ENCODE assay signal across 12 cellular contexts in the genomic region with DNA sequence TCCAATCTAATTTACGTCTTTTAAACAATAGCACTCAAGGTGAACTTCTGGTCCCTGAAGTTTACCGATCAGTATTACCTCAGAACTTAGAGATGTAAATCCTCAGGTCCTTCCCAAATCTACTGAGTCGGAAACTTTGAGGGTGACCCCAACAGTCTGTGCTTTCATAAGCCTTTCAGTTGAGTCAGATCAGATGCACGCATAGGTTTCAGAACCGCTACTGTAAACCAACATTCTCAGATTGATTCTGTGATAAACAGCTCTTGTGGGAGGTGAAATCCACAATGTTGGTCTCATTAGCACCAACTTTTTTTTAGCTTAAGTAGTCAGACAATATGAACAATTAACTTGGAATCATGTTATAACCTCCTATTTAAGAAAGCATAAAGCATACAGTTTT.
A peak's percentile ranks its signal among the peaks of the same experiment; 100 is the strongest.
DNase-seq lines count a peak whose midpoint lies in the region; ATAC-seq and TF ChIP-seq lines count a peak whose summit lies in the region.
"Had no signal": no experiment of that assay in that cellular context is flagged by ENCODE, and none has a peak within 500 bp of the region (broad histone marks: within the 10 kb centered on the region; RNA-seq: fewer than 3 reads in every experiment).

No MANE protein-coding gene starts in this region.

- peak; percentile 21 for DNase-seq in stimulated activated CD4-positive, alpha-beta T cell treated with anti-CD3 and anti-CD28 coated beads, Interleukin-15, amount 100 ng/mL, for 24 hours
- no peak for DNase-seq in stimulated activated CD4-positive, alpha-beta T cell treated with anti-CD3 and anti-CD28 coated beads, Interleukin-4, amount 100 ng/mL, for 4 hours
- DNase-seq in activated CD4-positive, alpha-beta memory T cell treated with anti-CD3 and anti-CD28 coated beads, Interleukin-2, amount 10 ng/mL, durations not matched to agents 7 days and 5 days, result peak; percentile 22
- no peak for DNase-seq in stimulated activated naive CD8-positive, alpha-beta T cell treated with anti-CD3 and anti-CD28 coated beads, Interleukin-15, Interleukin-2, amounts not matched to agents 100 U/mL and 50 U/mL, for 24 hours
- no peak for DNase-seq in SIG-M5 (lab: John Stamatoyannopoulos, UW)
- no peak for DNase-seq in amygdala (lab: John Stamatoyannopoulos, UW)
- DNase-seq in type B pancreatic cell (ENCODE audit: extremely low spot score, unreplicated experiment), result no peak
- DNase-seq: activated naive CD8-positive, alpha-beta T cell treated with anti-CD3 and anti-CD28 coated beads, Interleukin-2, amount 10 ng/mL, durations not matched to agents 7 days and 5 days; dorsolateral prefrontal cortex; left cardiac atrium; naive B cell had no signal

- ATAC-seq in HG03354 (IDR thresholded peaks at IDR 0.05; ENCODE audit: poor library complexity, severe bottlenecking, unreplicated experiment), result peak; percentile 71
- peak; percentile 78 for ATAC-seq in stimulated activated naive CD8-positive, alpha-beta T cell treated with anti-CD3 and anti-CD28 coated beads, Interleukin-15, Interleukin-2, amounts not matched to agents 100 U/mL and 50 U/mL, for 24 hours
- ATAC-seq: left cardiac atrium had no signal

- no peaks in the 10 kb centered on the region for H3K9me3 Mint-ChIP-seq in activated CD4-positive, alpha-beta memory T cell treated with anti-CD3 and anti-CD28 coated beads, Interleukin-2, amount 10 ng/mL, durations not matched to agents 7 days and 5 days
- peaks cover 7% of the 10 kb centered on the region for H3K9me3 Mint-ChIP-seq in type B pancreatic cell

- H3K4me3 Mint-ChIP-seq in activated CD4-positive, alpha-beta memory T cell treated with anti-CD3 and anti-CD28 coated beads, Interleukin-2, amount 10 ng/mL, durations not matched to agents 7 days and 5 days, result no peak overlapping the region
- no peak overlapping the region for H3K4me3 Mint-ChIP-seq in type B pancreatic cell
- H3K4me3 Mint-ChIP-seq: activated naive CD8-positive, alpha-beta T cell treated with anti-CD3 and anti-CD28 coated beads, Interleukin-2, amount 10 ng/mL, durations not matched to agents 7 days and 5 days; naive B cell had no signal

- H3K36me3 Mint-ChIP-seq in activated CD4-positive, alpha-beta memory T cell treated with anti-CD3 and anti-CD28 coated beads, Interleukin-2, amount 10 ng/mL, durations not matched to agents 7 days and 5 days (ENCODE audit: low read depth), result no peaks in the 10 kb centered on the region
- H3K36me3 Mint-ChIP-seq in type B pancreatic cell, result peaks cover 7% of the 10 kb centered on the region
- H3K36me3 Mint-ChIP-seq: naive B cell had no signal

- CTCF ChIA-PET in activated CD4-positive, alpha-beta memory T cell treated with anti-CD3 and anti-CD28 coated beads, Interleukin-2, amount 10 ng/mL, durations not matched to agents 7 days and 5 days (lab: Charles Lee), result no interaction called here

- POLR2A ChIA-PET in activated CD4-positive, alpha-beta memory T cell treated with anti-CD3 and anti-CD28 coated beads, Interleukin-2, amount 10 ng/mL, durations not matched to agents 7 days and 5 days (lab: Charles Lee), result interaction anchor here (0.8 kb wide), 1 partner anchor 10 kb away, joined by 3 read pairs; no protein-coding TSS in a partner anchor

- peaks cover 54% of the 10 kb centered on the region for H3K27me3 Mint-ChIP-seq in activated CD4-positive, alpha-beta memory T cell treated with anti-CD3 and anti-CD28 coated beads, Interleukin-2, amount 10 ng/mL, durations not matched to agents 7 days and 5 days
- H3K27me3 Mint-ChIP-seq in type B pancreatic cell, result no peaks in the 10 kb centered on the region

- no peak for TF ChIP-seq CTCF in type B pancreatic cell (conservative IDR thresholded peaks at IDR 0.05)

- H3K4me1 Mint-ChIP-seq in activated CD4-positive, alpha-beta memory T cell treated with anti-CD3 and anti-CD28 coated beads, Interleukin-2, amount 10 ng/mL, durations not matched to agents 7 days and 5 days, result peaks cover 27% of the 10 kb centered on the region
- peaks cover 13% of the 10 kb centered on the region for H3K4me1 Mint-ChIP-seq in type B pancreatic cell (ENCODE audit: unreplicated experiment)
- H3K4me1 Mint-ChIP-seq: naive B cell had no signal

- H3K27ac Mint-ChIP-seq in activated CD4-positive, alpha-beta memory T cell treated with anti-CD3 and anti-CD28 coated beads, Interleukin-2, amount 10 ng/mL, durations not matched to agents 7 days and 5 days, result no peak overlapping the region
- H3K27ac Mint-ChIP-seq in type B pancreatic cell, result no peak overlapping the region
- H3K27ac Mint-ChIP-seq: activated naive CD8-positive, alpha-beta T cell treated with anti-CD3 and anti-CD28 coated beads, Interleukin-2, amount 10 ng/mL, durations not matched to agents 7 days and 5 days had no signal

Comparison
In these comparisons a context has a peak if more than half of its experiments do, and no peak if none do; other contexts are left out.
1. DNase-seq: peak in stimulated activated CD4-positive, alpha-beta T cell treated with anti-CD3 and anti-CD28 coated beads, Interleukin-15, amount 100 ng/mL, for 24 hours (single experiment) and activated CD4-positive, alpha-beta memory T cell treated with anti-CD3 and anti-CD28 coated beads, Interleukin-2, amount 10 ng/mL, durations not matched to agents 7 days and 5 days (single experiment); none in stimulated activated CD4-positive, alpha-beta T cell treated with anti-CD3 and anti-CD28 coated beads, Interleukin-4, amount 100 ng/mL, for 4 hours (0 of 2), stimulated activated naive CD8-positive, alpha-beta T cell treated with anti-CD3 and anti-CD28 coated beads, Interleukin-15, Interleukin-2, amounts not matched to agents 100 U/mL and 50 U/mL, for 24 hours (single experiment), SIG-M5 (single experiment), amygdala (0 of 56) and type B pancreatic cell (single experiment).